In genomic region chr10:114897593-114897992, GRCh38 we compare ENCODE assay signal across 34 cellular contexts.
"Had no signal": no experiment of that assay in that cellular context is flagged by ENCODE, and none has a peak within 500 bp of the region (broad histone marks: within the 10 kb centered on the region; RNA-seq: fewer than 3 reads in every experiment).

No MANE protein-coding gene starts in this region.

- ATAC-seq: activated naive CD4-positive, alpha-beta T cell treated with anti-CD3 and anti-CD28 coated beads, Interleukin-2, amount 50 U/mL, for 72 hours; activated naive CD8-positive, alpha-beta T cell treated with anti-CD3 and anti-CD28 coated beads, Interleukin-2, amount 50 U/mL, for 24 hours; activated T-cell treated with anti-CD3 and anti-CD28 coated beads, Interleukin-2, amount 50 U/mL, for 4 hours; activated T-cell treated with anti-CD3 and anti-CD28 coated beads, Interleukin-2, amount 50 U/mL, for 72 hours; activated T-helper 17 cell treated with anti-CD3 and anti-CD28 coated beads, Interleukin-2, amount 50 U/mL, for 72 hours; body of pancreas had no signal

- H3K4me3 ChIP-seq: adrenal gland, ascending aorta, body of pancreas, breast epithelium, cardiac muscle cell had no signal

- H3K9me3 ChIP-seq: adrenal gland, ascending aorta, body of pancreas, breast epithelium had no signal

- FAIRE-seq: astrocyte, bronchial epithelial cell had no signal

- DNase-seq: activated effector memory CD4-positive, alpha-beta T cell treated with anti-CD3 and anti-CD28 coated beads, Interleukin-2, amount 50 U/mL, for 16 hours; activated effector memory CD4-positive, alpha-beta T cell treated with Interleukin-2 at 50 U/mL for 16 hours; activated gamma-delta T cell; activated gamma-delta T cell treated with Interleukin-2 at 50 U/mL for 16 hours; activated naive CD4-positive, alpha-beta T cell; activated naive CD4-positive, alpha-beta T cell treated with anti-CD3 and anti-CD28 coated beads for 36 hours; activated naive CD4-positive, alpha-beta T cell treated with anti-CD3 and anti-CD28 coated beads, Interleukin-2, amount 10 ng/mL, durations not matched to agents 7 days and 5 days; activated naive CD4-positive, alpha-beta T cell treated with anti-CD3 and anti-CD28 coated beads, Interleukin-2, amount 50 U/mL, for 16 hours; activated naive CD4-positive, alpha-beta T cell treated with Interleukin-2 at 50 U/mL for 16 hours; activated naive CD8-positive, alpha-beta T cell treated with anti-CD3 and anti-CD28 coated beads for 36 hours; activated naive CD8-positive, alpha-beta T cell treated with anti-CD3 and anti-CD28 coated beads, Interleukin-2, amount 10 ng/mL, durations not matched to agents 7 days and 5 days; activated naive CD8-positive, alpha-beta T cell treated with anti-CD3 and anti-CD28 coated beads, Interleukin-2, amount 50 U/mL, for 24 hours; activated T-cell treated with anti-CD3 and anti-CD28 coated beads, Interleukin-2, amount 50 U/mL, for 1 hour; activated T-cell treated with anti-CD3 and anti-CD28 coated beads, Interleukin-2, amount 50 U/mL, for 24 hours; activated T-cell treated with anti-CD3 and anti-CD28 coated beads, Interleukin-2, amount 50 U/mL, for 4 hours; activated T-cell treated with anti-CD3 and anti-CD28 coated beads, Interleukin-2, amount 50 U/mL, for 48 hours; activated T-cell treated with anti-CD3 and anti-CD28 coated beads, Interleukin-2, amount 50 U/mL, for 72 hours; adrenal gland; amniotic stem cell; amygdala; anterior cingulate cortex; aorta; body of pancreas; brain microvascular endothelial cell; caudate nucleus; central memory CD4-positive, alpha-beta T cell; cerebellar nuclear complex had no signal

- H3K27ac ChIP-seq: adrenal gland, ascending aorta, body of pancreas, brain microvascular endothelial cell, breast epithelium, cardiac muscle cell had no signal

- H3K36me3 ChIP-seq: adrenal gland, ascending aorta, brain microvascular endothelial cell, breast epithelium, cardiac muscle cell had no signal

- H3K27me3 ChIP-seq: adrenal gland, ascending aorta, body of pancreas, brain microvascular endothelial cell, breast epithelium, cardiac muscle cell had no signal

- H3K4me1 ChIP-seq: adrenal gland, ascending aorta, body of pancreas, breast epithelium had no signal
